ENCODE assay signal across 16 cellular contexts in genomic region chr2:31270136-31270535, GRCh38. TPM values are rescaled to one million over a fixed set of nuclear protein-coding genes. Genes with fewer than 3 reads are reported as not detected.
A peak's percentile ranks its signal among the peaks of the same experiment; 100 is the strongest.
DNase-seq lines count a peak whose midpoint lies in the region; ATAC-seq and TF ChIP-seq lines count a peak whose summit lies in the region.
"Had no signal": no experiment of that assay in that cellular context is flagged by ENCODE, and none has a peak within 500 bp of the region (broad histone marks: within the 10 kb centered on the region; RNA-seq: fewer than 3 reads in every experiment).

No MANE protein-coding gene starts in this region.

- ATAC-seq in HG03045 (IDR thresholded peaks at IDR 0.05; ENCODE audit: unreplicated experiment) (no peak), GM21381 (IDR thresholded peaks at IDR 0.05; ENCODE audit: unreplicated experiment) (no peak)
- ATAC-seq: activated CD8-positive, alpha-beta memory T cell treated with anti-CD3 and anti-CD28 coated beads, Interleukin-2, amount 10 ng/mL, durations not matched to agents 7 days and 5 days had no signal

- peaks cover 4 to 25% of the 10 kb centered on the region in 2 donors for H3K4me1 ChIP-seq in ascending aorta

- no peaks in the 10 kb centered on the region for H3K36me3 Mint-ChIP-seq in T-helper 2 cell treated with Interferon-gamma antibody and Interleukin-4, amounts not matched to agents 5 μg/mL and 100 μg/mL, for 36 hours (ENCODE audit: low read depth)
- H3K36me3 Mint-ChIP-seq: activated CD8-positive, alpha-beta memory T cell treated with anti-CD3 and anti-CD28 coated beads, Interleukin-2, amount 10 ng/mL, durations not matched to agents 7 days and 5 days had no signal

- DNase-seq in AG08396 (ENCODE audit: low spot score) (peak; percentile 47), HS-5 (ENCODE audit: low read depth) (peak; percentile 61), ascending aorta (ENCODE audit: low spot score in 2 of 2) (no peak), glomerular visceral epithelial cell (ENCODE audit: extremely low spot score) (peak; percentile 75), NCI-H82 treated with DMSO at 0.1 percent for 48 hours (lab: John Stamatoyannopoulos, UW; ENCODE audit: unreplicated experiment) (no peak)
- no peak for DNase-seq in T-helper 2 cell treated with Interferon-gamma antibody and Interleukin-4, amounts not matched to agents 5 μg/mL and 100 μg/mL, for 36 hours (ENCODE audit: low spot score)
- DNase-seq: activated CD8-positive, alpha-beta memory T cell treated with anti-CD3 and anti-CD28 coated beads, Interleukin-2, amount 10 ng/mL, durations not matched to agents 7 days and 5 days; activated naive CD4-positive, alpha-beta T cell treated with anti-CD3 and anti-CD28 coated beads, Interleukin-2, amount 50 U/mL, for 16 hours; NCI-H2029 treated with DMSO at 0.1 percent for 48 hours; NCI-H82; posterior cingulate gyrus; WERI-Rb-1 had no signal

- H3K4me3 ChIP-seq in ascending aorta = no peak overlapping the region
- H3K4me3 ChIP-seq: SK-N-MC had no signal

- no peaks in the 10 kb centered on the region for H3K9me3 ChIP-seq in ascending aorta

- H3K27ac ChIP-seq in ascending aorta = peak overlapping the region; percentile 69 to 76
- H3K27ac ChIP-seq: SK-N-MC, WERI-Rb-1 had no signal

- no peak overlapping the region for H3K4me3 Mint-ChIP-seq in T-helper 2 cell treated with Interferon-gamma antibody and Interleukin-4, amounts not matched to agents 5 μg/mL and 100 μg/mL, for 36 hours
- H3K4me3 Mint-ChIP-seq: activated CD8-positive, alpha-beta memory T cell treated with anti-CD3 and anti-CD28 coated beads, Interleukin-2, amount 10 ng/mL, durations not matched to agents 7 days and 5 days; type B pancreatic cell had no signal

- TF ChIP-seq CTCF in ascending aorta (IDR thresholded peaks at IDR 0.05) = no peak

- H3K27ac Mint-ChIP-seq in T-helper 2 cell treated with Interferon-gamma antibody and Interleukin-4, amounts not matched to agents 5 μg/mL and 100 μg/mL, for 36 hours = no peak overlapping the region
- H3K27ac Mint-ChIP-seq: activated CD8-positive, alpha-beta memory T cell treated with anti-CD3 and anti-CD28 coated beads, Interleukin-2, amount 10 ng/mL, durations not matched to agents 7 days and 5 days had no signal

- H3K4me1 Mint-ChIP-seq in T-helper 2 cell treated with Interferon-gamma antibody and Interleukin-4, amounts not matched to agents 5 μg/mL and 100 μg/mL, for 36 hours (ENCODE audit: low read depth) = no peaks in the 10 kb centered on the region
- H3K4me1 Mint-ChIP-seq: activated CD8-positive, alpha-beta memory T cell treated with anti-CD3 and anti-CD28 coated beads, Interleukin-2, amount 10 ng/mL, durations not matched to agents 7 days and 5 days had no signal

- H3K27me3 ChIP-seq in ascending aorta = no peaks in the 10 kb centered on the region

- H3K36me3 ChIP-seq in ascending aorta = peaks cover 2 to 23% of the 10 kb centered on the region in 2 donors
- H3K36me3 ChIP-seq: WERI-Rb-1 had no signal

- intact Hi-C loops in ascending aorta (cut with DNase I) = loop anchor here (5.0 kb wide), 1 partner anchor 37 kb away; no protein-coding TSS in a partner anchor

- no peaks in the 10 kb centered on the region for H3K9me3 Mint-ChIP-seq in T-helper 2 cell treated with Interferon-gamma antibody and Interleukin-4, amounts not matched to agents 5 μg/mL and 100 μg/mL, for 36 hours
- H3K9me3 Mint-ChIP-seq: type B pancreatic cell had no signal

- peaks cover 10% of the 10 kb centered on the region for H3K27me3 Mint-ChIP-seq in T-helper 2 cell treated with Interferon-gamma antibody and Interleukin-4, amounts not matched to agents 5 μg/mL and 100 μg/mL, for 36 hours (ENCODE audit: low read depth)
- H3K27me3 Mint-ChIP-seq: activated CD8-positive, alpha-beta memory T cell treated with anti-CD3 and anti-CD28 coated beads, Interleukin-2, amount 10 ng/mL, durations not matched to agents 7 days and 5 days had no signal

RNA-seq across cellular contexts. Expression of gene EHD3, which starts 36.2 kb away (rescaled TPM):
- total RNA-seq in ascending aorta = 22.5 TPM

RNA-seq across cellular contexts. Expression of gene CAPN14, which starts 52.8 kb away (rescaled TPM):
- total RNA-seq in ascending aorta = not detected

Comparison
In these comparisons a context has a peak if more than half of its experiments do, and no peak if none do; other contexts are left out.
1. DNase-seq: peak in AG08396 (single experiment), HS-5 (single experiment) and glomerular visceral epithelial cell (single experiment); none in ascending aorta (0 of 2), T-helper 2 cell treated with Interferon-gamma antibody and Interleukin-4, amounts not matched to agents 5 μg/mL and 100 μg/mL, for 36 hours (single experiment) and NCI-H82 treated with DMSO at 0.1 percent for 48 hours (single experiment).